Comparison of ENCODE assay signal across 6 cellular contexts in the genomic region with DNA sequence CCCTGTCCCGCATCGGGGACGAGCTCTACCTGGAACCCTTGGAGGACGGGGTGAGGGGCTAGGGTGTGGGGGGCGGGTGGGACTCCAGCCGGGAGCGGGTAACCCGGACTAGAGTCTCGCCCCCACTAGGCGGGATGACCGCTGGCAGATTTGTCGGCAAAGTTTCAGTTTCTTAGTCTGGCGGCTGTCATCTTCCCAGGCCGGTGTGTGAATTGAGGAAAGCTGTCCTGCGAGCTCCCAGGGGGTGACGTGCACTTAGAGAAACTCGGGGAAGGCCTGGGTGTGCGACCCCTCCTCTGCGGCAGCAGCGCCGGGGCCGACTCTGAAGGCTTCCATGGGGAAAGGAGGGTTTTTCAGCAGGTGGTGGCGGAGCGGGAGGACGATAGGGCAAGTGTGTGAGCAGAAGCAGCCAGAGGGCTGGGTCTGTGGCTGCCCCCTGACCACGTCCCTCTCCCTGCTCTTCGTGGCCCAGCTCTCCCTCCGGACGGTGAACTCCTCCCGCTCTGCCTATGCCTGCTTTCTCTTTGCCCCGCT. TPM values are rescaled to one million over a fixed set of nuclear protein-coding genes. Genes with fewer than 3 reads are reported as not detected.
A peak's percentile ranks its signal among the peaks of the same experiment; 100 is the strongest.
DNase-seq lines count a peak whose midpoint lies in the region; FAIRE-seq and TF ChIP-seq lines count a peak whose summit lies in the region.

No MANE protein-coding gene starts in this region.

- 0 out of 2 replicates have a peak overlapping the region, but pooled peaks have one; percentile 27 for H2BK12ac ChIP-seq in H1 (ENCODE audit: low read depth, low read length)

- no peak for TF ChIP-seq CTCF in H1 (IDR thresholded peaks at IDR 0.05; ENCODE audit: control extremely low read depth in 1 of 3, insufficient read depth in 1 of 3, low read depth in 1 of 3, low read length in 3 of 3)
- no peak for TF ChIP-seq CTCF in spleen (IDR thresholded peaks at IDR 0.05 in 8 of 11, conservative IDR thresholded peaks at IDR 0.05 in 3 of 11)

- H3K18ac ChIP-seq in H1 (ENCODE audit: extremely low read depth, low read length): no peak overlapping the region

- H3K4me1 Mint-ChIP-seq in activated naive CD4-positive, alpha-beta T cell treated with anti-CD3 and anti-CD28 coated beads, Interleukin-2, amount 10 ng/mL, durations not matched to agents 7 days and 5 days: peaks cover 51% of the 10 kb centered on the region

- no peak overlapping the region for H4K5ac ChIP-seq in H1 (ENCODE audit: insufficient read length, low read depth, low read length)

- no peak overlapping the region for H3K14ac ChIP-seq in H1 (ENCODE audit: insufficient read length)

- no peak for TF ChIP-seq RAD21 in H1 (IDR thresholded peaks at IDR 0.05 in 1 of 2, conservative IDR thresholded peaks at IDR 0.05 in 1 of 2; ENCODE audit: low read depth in 2 of 2, low read length in 2 of 2)

- TF ChIP-seq POLR2A in H1 (IDR thresholded peaks at IDR 0.05; ENCODE audit: control extremely low read depth in 1 of 2, low read depth in 2 of 2, low read length in 2 of 2) (no peak), spleen (IDR thresholded peaks at IDR 0.05) (no peak)

- no peak overlapping the region for H3K4ac ChIP-seq in H1 (replicated peaks; ENCODE audit: insufficient read length, low read depth, low read length)

- intact Hi-C loops in spleen (cut with DNase I; ENCODE audit: low total_unique reads): no loop called here

- H3K27ac ChIP-seq in H1 (ENCODE audit: low read depth, low read length) (no peak overlapping the region), spleen (peak overlapping the region; percentile 78 to 93 (median 84))

- TF ChIP-seq EP300 in H1 (IDR thresholded peaks at IDR 0.05; ENCODE audit: borderline replicate concordance in 1 of 2, low read depth in 2 of 2, low read length in 2 of 2): no peak

- H4K91ac ChIP-seq in H1 (replicated peaks; ENCODE audit: insufficient read length, low read length): no peak overlapping the region

- H2BK20ac ChIP-seq in H1 (ENCODE audit: low read length): no peak overlapping the region

- H3K79me2 ChIP-seq in H1 (ENCODE audit: control insufficient read depth in 1 of 2, insufficient read depth in 2 of 2, low read length in 2 of 2): no peaks in the 10 kb centered on the region

- H3K27me3 ChIP-seq in H1 (replicated peaks in 1 of 4; ENCODE audit: control insufficient read depth in 3 of 4, extremely low read depth in 1 of 4, insufficient read depth in 3 of 4, low read length in 3 of 4): no peaks in the 10 kb centered on the region
- H3K27me3 ChIP-seq in spleen (replicated peaks in 1 of 7): no peaks in the 10 kb centered on the region

- peaks cover 0 to 12% (median 7%) of the 10 kb centered on the region in 4 experiments; a peak in 4 of 7 replicates for H3K4me1 ChIP-seq in H1 (replicated peaks in 1 of 4; ENCODE audit: control insufficient read depth in 3 of 4, insufficient read depth in 4 of 4, low read length in 3 of 4)
- H3K4me1 ChIP-seq in spleen: peaks cover 21 to 77% (median 45%) of the 10 kb centered on the region in 6 donors

- H4K8ac ChIP-seq in H1 (ENCODE audit: extremely low read depth, insufficient read depth, low read length): peak overlapping the region; percentile 89

- no peak for DNase-seq in activated naive CD4-positive, alpha-beta T cell treated with anti-CD3 and anti-CD28 coated beads, Interleukin-2, amount 10 ng/mL, durations not matched to agents 7 days and 5 days
- no peak for DNase-seq in activated naive CD4-positive, alpha-beta T cell treated with Interleukin-2 at 50 U/mL for 16 hours
- no peak for DNase-seq in H1 (ENCODE audit: low read depth in 1 of 2, low spot score in 2 of 2)
- DNase-seq in spleen: no peak
- no peak for DNase-seq in HK-2 (ENCODE audit: unreplicated experiment)
- DNase-seq in NCI-H1436 treated with DMSO at 0.1 percent for 48 hours (lab: John Stamatoyannopoulos, UW): no peak

- no peak overlapping the region for H3K23ac ChIP-seq in H1 (ENCODE audit: insufficient read length)

- peak overlapping the region; percentile 93 for H3K4me3 Mint-ChIP-seq in activated naive CD4-positive, alpha-beta T cell treated with anti-CD3 and anti-CD28 coated beads, Interleukin-2, amount 10 ng/mL, durations not matched to agents 7 days and 5 days

- H3K36me3 ChIP-seq in H1 (ENCODE audit: control insufficient read depth in 2 of 4, insufficient read depth in 4 of 4, low read length in 3 of 4) (peaks cover 0 to 5% (median under 1%) of the 10 kb centered on the region in 4 experiments; a peak in 4 of 8 replicates), spleen (peaks cover 0 to 42% (median 16%) of the 10 kb centered on the region in 6 donors)

- peaks cover 28% of the 10 kb centered on the region for H3K36me3 Mint-ChIP-seq in activated naive CD4-positive, alpha-beta T cell treated with anti-CD3 and anti-CD28 coated beads, Interleukin-2, amount 10 ng/mL, durations not matched to agents 7 days and 5 days

- peak overlapping the region; percentile 56 for H3K27ac Mint-ChIP-seq in activated naive CD4-positive, alpha-beta T cell treated with anti-CD3 and anti-CD28 coated beads, Interleukin-2, amount 10 ng/mL, durations not matched to agents 7 days and 5 days

- no peaks in the 10 kb centered on the region for H3K9me3 ChIP-seq in H1 (ENCODE audit: insufficient read depth in 2 of 2, low read depth in 1 of 2, low read length in 1 of 2)
- no peaks in the 10 kb centered on the region for H3K9me3 ChIP-seq in spleen

- POLR2A ChIA-PET in H1 (lab: Charles Lee; ENCODE audit: partially characterized antibody): interaction anchor here (0.7 to 3.3 kb wide), 18 partner anchors 9 to 83 kb away, joined by 3 to 31 read pairs (median 4); a partner anchor contains a TSS

- peak overlapping the region; percentile 67 to 84 (median 70) for H3K9ac ChIP-seq in H1 (replicated peaks in 1 of 4; ENCODE audit: extremely low read depth in 1 of 4, low read depth in 3 of 4, low read length in 3 of 4)

- peaks cover 13% of the 10 kb centered on the region for H3K23me2 ChIP-seq in H1 (ENCODE audit: low read depth, low read length)

- H2BK15ac ChIP-seq in H1 (ENCODE audit: low read length): no peak overlapping the region; the same call in 1 of the 2 replicates

- H2BK5ac ChIP-seq in H1 (ENCODE audit: low read depth, low read length): no peak overlapping the region

- peaks cover 0 to 5% of the 10 kb centered on the region in 2 experiments for H4K20me1 ChIP-seq in H1 (replicated peaks in 1 of 2; ENCODE audit: control insufficient read depth in 1 of 2, insufficient read depth in 2 of 2, low read length in 2 of 2)

- H3K4me2 ChIP-seq in H1 (ENCODE audit: insufficient read depth in 1 of 2, low read depth in 2 of 2, low read length in 2 of 2): peak overlapping the region; percentile 65 to 86

- CTCF ChIA-PET in activated naive CD4-positive, alpha-beta T cell treated with anti-CD3 and anti-CD28 coated beads, Interleukin-2, amount 10 ng/mL, durations not matched to agents 7 days and 5 days (lab: Charles Lee): interaction anchor here (0.8 to 24.9 kb wide), 6 partner anchors 8 to 113 kb away, joined by 3 to 564 read pairs (median 4); a partner anchor contains a TSS
- CTCF ChIA-PET in H1 (lab: Charles Lee; ENCODE audit: partially characterized antibody): interaction anchor here (1.0 to 34.8 kb wide), 10 partner anchors 9 to 188 kb away, joined by 3 to 1305 read pairs (median 4); a partner anchor contains a TSS

- 0 out of 2 replicates have a peak, but pooled peaks cover 2% of the 10 kb centered on the region for H3K79me1 ChIP-seq in H1 (ENCODE audit: low read depth, low read length)

- 35% methylated on average over 21 of the region's 31 CpGs; no CpG with 5 or more reads in 1 of the 2 experiments for WGBS in H1 (ENCODE audit: extremely low coverage in 1 of 2, insufficient coverage in 1 of 2, insufficient read length in 1 of 2, insufficient replicate concordance in 2 of 2, low coverage in 1 of 2, low lambda C conversion rate in 2 of 2, missing lambda C conversion rate in 1 of 2), 2 experiments
- WGBS in spleen, 5 donors: 10 to 12% (median 11%) methylated on average over 23 to 31 of the region's 31 CpGs

- no peak overlapping the region for H2BK120ac ChIP-seq in H1 (replicated peaks; ENCODE audit: low read depth, low read length)

- FAIRE-seq in H1 (lab: Jason Lieb, UNC): no peak

- no peak overlapping the region for H2AFZ ChIP-seq in H1 (ENCODE audit: low read length)

- H3K4me3 ChIP-seq in H1 (ENCODE audit: extremely low read depth in 1 of 4, insufficient read depth in 2 of 4, low read depth in 3 of 4, low read length in 4 of 4) (peak overlapping the region; percentile 63 to 88 (median 69)), spleen (peak overlapping the region; percentile 74 to 97 (median 90))

- H3K27me3 Mint-ChIP-seq in activated naive CD4-positive, alpha-beta T cell treated with anti-CD3 and anti-CD28 coated beads, Interleukin-2, amount 10 ng/mL, durations not matched to agents 7 days and 5 days: no peaks in the 10 kb centered on the region

- no peak overlapping the region for H2AK5ac ChIP-seq in H1 (ENCODE audit: low read depth, low read length)

- H3K56ac ChIP-seq in H1 (replicated peaks; ENCODE audit: insufficient read length, low read depth, low read length): peak overlapping the region; percentile 72

- no peaks in the 10 kb centered on the region for H3K9me3 Mint-ChIP-seq in activated naive CD4-positive, alpha-beta T cell treated with anti-CD3 and anti-CD28 coated beads, Interleukin-2, amount 10 ng/mL, durations not matched to agents 7 days and 5 days

RNA-seq across cellular contexts. Expression of a gene that starts 0.5 kb away (rescaled TPM):
- total RNA-seq in H1 (2021; fragmentation: NEBNext Ultra II Directional; extraction: Animal tissue kit (Norgen Biotek cat#: 25700)): 20.8 and 22.2 TPM in 2 replicates
- 25.5 and 29.6 TPM in 2 replicates for polyA plus RNA-seq in H1 (2011; rRNA removed)
- 25.1 TPM for polyA plus RNA-seq in H1 (2011; cell fraction: cytosol; rRNA removed)
- 76.6 TPM for polyA plus RNA-seq in H1 (2011; cell fraction: nucleus; rRNA removed)
- 19.7 to 23.9 TPM (median 22.6 TPM) in 4 replicates for polyA plus RNA-seq in H1 (2012, experiment 1 of 2)
- 19.6 TPM for polyA plus RNA-seq in H1 (2012, experiment 2 of 2)
- polyA plus RNA-seq in H1 (2013, experiment 1 of 2): 19.6 TPM
- polyA plus RNA-seq in H1 (2013, experiment 2 of 2): 18.6 TPM
- 5.9 and 10.4 TPM in 2 replicates for polyA minus RNA-seq in H1 (2011; rRNA and poly(A)+ RNA removed)
- polyA minus RNA-seq in H1 (2011; cell fraction: cytosol; rRNA and poly(A)+ RNA removed): 10.0 TPM
- polyA minus RNA-seq in H1 (2011; cell fraction: nucleus; rRNA and poly(A)+ RNA removed): 17.6 TPM
- 10 to 100 TPM; 21.6 to 37.5 (median 29.7) TPM for total RNA-seq in spleen
- 10 to 100 TPM; 18.2 to 44.8 (median 37.1) TPM for polyA plus RNA-seq in spleen

RNA-seq across cellular contexts. Expression of a gene that starts 9.4 kb away (rescaled TPM):
- 198 and 210 TPM in 2 replicates for total RNA-seq in H1 (2021; fragmentation: NEBNext Ultra II Directional; extraction: Animal tissue kit (Norgen Biotek cat#: 25700))
- polyA plus RNA-seq in H1 (2011; rRNA removed) (359 and 430 TPM in 2 replicates), spleen (100 to 1,000 TPM; 152 to 207 (median 170) TPM)
- polyA plus RNA-seq in H1 (2011; cell fraction: cytosol; rRNA removed): 274 TPM
- polyA plus RNA-seq in H1 (2011; cell fraction: nucleus; rRNA removed): 218 TPM
- polyA plus RNA-seq in H1 (2012, experiment 1 of 2): 139 to 201 TPM (median 197 TPM) in 4 replicates
- polyA plus RNA-seq in H1 (2012, experiment 2 of 2): 283 TPM
- polyA plus RNA-seq in H1 (2013, experiment 1 of 2): 157 TPM
- polyA plus RNA-seq in H1 (2013, experiment 2 of 2): 156 TPM
- polyA minus RNA-seq in H1 (2011; rRNA and poly(A)+ RNA removed): 140 and 166 TPM in 2 replicates
- polyA minus RNA-seq in H1 (2011; cell fraction: cytosol; rRNA and poly(A)+ RNA removed): 98.8 TPM
- 65.8 TPM for polyA minus RNA-seq in H1 (2011; cell fraction: nucleus; rRNA and poly(A)+ RNA removed)
- 100 to 1,000 TPM; 147 to 192 (median 157) TPM for total RNA-seq in spleen

RNA-seq across cellular contexts. Expression of a gene that starts 11.6 kb away (rescaled TPM):
- total RNA-seq in H1 (2021; fragmentation: NEBNext Ultra II Directional; extraction: Animal tissue kit (Norgen Biotek cat#: 25700)): 0.69 TPM in 1 of 2 replicates, not detected in the other
- polyA plus RNA-seq in H1 (2011; rRNA removed) (0.27 and 0.35 TPM in 2 replicates), spleen (100 to 1,000 TPM; 174 to 270 (median 196) TPM)
- 0.16 TPM for polyA plus RNA-seq in H1 (2011; cell fraction: cytosol; rRNA removed)
- polyA plus RNA-seq in H1 (2011; cell fraction: nucleus; rRNA removed): 1.6 TPM
- polyA plus RNA-seq in H1 (2012, experiment 1 of 2): 0.11 to 1.00 TPM (median 0.55 TPM) in 4 replicates
- 0.31 TPM for polyA plus RNA-seq in H1 (2012, experiment 2 of 2)
- 0.41 TPM for polyA plus RNA-seq in H1 (2013, experiment 1 of 2)
- 0.46 TPM for polyA plus RNA-seq in H1 (2013, experiment 2 of 2)
- 0.22 and 0.41 TPM in 2 replicates for polyA minus RNA-seq in H1 (2011; rRNA and poly(A)+ RNA removed)
- polyA minus RNA-seq in H1 (2011; cell fraction: cytosol; rRNA and poly(A)+ RNA removed): not detected
- polyA minus RNA-seq in H1 (2011; cell fraction: nucleus; rRNA and poly(A)+ RNA removed): 0.40 TPM
- total RNA-seq in spleen: 100 to 1,000 TPM in 4 of 7 donors, 10 to 100 TPM in 3; 66.3 to 132 (median 101) TPM

RNA-seq across cellular contexts. Expression of a gene that starts 18.9 kb away (rescaled TPM):
- 0.32 and 0.57 TPM in 2 replicates for total RNA-seq in H1 (2021; fragmentation: NEBNext Ultra II Directional; extraction: Animal tissue kit (Norgen Biotek cat#: 25700))
- 1.2 and 2.6 TPM in 2 replicates for polyA plus RNA-seq in H1 (2011; rRNA removed)
- polyA plus RNA-seq in H1 (2011; cell fraction: cytosol; rRNA removed): 1.0 TPM
- 2.7 TPM for polyA plus RNA-seq in H1 (2011; cell fraction: nucleus; rRNA removed)
- polyA plus RNA-seq in H1 (2012, experiment 1 of 2): 0.81 to 1.2 TPM (median 1.0 TPM) in 4 replicates
- 0.81 TPM for polyA plus RNA-seq in H1 (2012, experiment 2 of 2)
- polyA plus RNA-seq in H1 (2013, experiment 1 of 2): 0.95 TPM
- 0.66 TPM for polyA plus RNA-seq in H1 (2013, experiment 2 of 2)
- 0.54 TPM in 2 replicates for polyA minus RNA-seq in H1 (2011; rRNA and poly(A)+ RNA removed)
- polyA minus RNA-seq in H1 (2011; cell fraction: cytosol; rRNA and poly(A)+ RNA removed): not detected
- polyA minus RNA-seq in H1 (2011; cell fraction: nucleus; rRNA and poly(A)+ RNA removed): 0.40 TPM
- total RNA-seq in spleen: 10 to 100 TPM in 2 of 7 donors, 1 to 10 TPM in 5; 4.3 to 13.7 (median 6.7) TPM
- polyA plus RNA-seq in spleen: 1 to 10 TPM; 6.0 to 9.3 (median 9.0) TPM

RNA-seq across cellular contexts. Expression of a gene that starts 23.2 kb away (rescaled TPM):
- 0.61 and 1.1 TPM in 2 replicates for total RNA-seq in H1 (2021; fragmentation: NEBNext Ultra II Directional; extraction: Animal tissue kit (Norgen Biotek cat#: 25700))
- polyA plus RNA-seq in H1 (2011; rRNA removed) (0.82 and 0.96 TPM in 2 replicates), spleen (1 to 10 TPM; 1.0 to 2.0 (median 1.8) TPM)
- 1.1 TPM for polyA plus RNA-seq in H1 (2011; cell fraction: cytosol; rRNA removed)
- polyA plus RNA-seq in H1 (2011; cell fraction: nucleus; rRNA removed): 5.7 TPM
- 0.72 to 2.2 TPM (median 1.1 TPM) in 4 replicates for polyA plus RNA-seq in H1 (2012, experiment 1 of 2)
- 0.47 TPM for polyA plus RNA-seq in H1 (2012, experiment 2 of 2)
- polyA plus RNA-seq in H1 (2013, experiment 1 of 2): 0.51 TPM
- 0.31 TPM for polyA plus RNA-seq in H1 (2013, experiment 2 of 2)
- polyA minus RNA-seq in H1 (2011; rRNA and poly(A)+ RNA removed): 0.47 and 0.54 TPM in 2 replicates
- 0.22 TPM for polyA minus RNA-seq in H1 (2011; cell fraction: cytosol; rRNA and poly(A)+ RNA removed)
- polyA minus RNA-seq in H1 (2011; cell fraction: nucleus; rRNA and poly(A)+ RNA removed): 1.4 TPM
- 1 to 10 TPM; 1.9 to 4.4 (median 2.1) TPM for total RNA-seq in spleen

Comparison
In these comparisons a context has a peak if more than half of its experiments do, and no peak if none do; other contexts are left out.
1. RNA of a gene that starts 11.6 kb away (total RNA-seq): 66.3 to 132 TPM in spleen; 0.69 TPM in H1; every median in the first group is over 10 times any median in the second.